31 cellular contexts compared by ENCODE assay signal in genomic region chr7:30349816-30350215, GRCh38.
DNase-seq lines count a peak whose midpoint lies in the region; ATAC-seq and TF ChIP-seq lines count a peak whose summit lies in the region.
"Had no signal": no experiment of that assay in that cellular context is flagged by ENCODE, and none has a peak within 500 bp of the region (broad histone marks: within the 10 kb centered on the region; RNA-seq: fewer than 3 reads in every experiment).

No MANE protein-coding gene starts in this region.

- H3K4me1 ChIP-seq in breast epithelium = peaks cover 0 to 8% of the 10 kb centered on the region in 2 donors
- peaks cover 37% of the 10 kb centered on the region for H3K4me1 ChIP-seq in PC-3 (ENCODE audit: insufficient read depth, low read length)
- H3K4me1 ChIP-seq: prostate gland had no signal

- H4K20me1 ChIP-seq in PC-3 (ENCODE audit: low read length) = no peaks in the 10 kb centered on the region

- peaks cover 37% of the 10 kb centered on the region for H3K4me1 Mint-ChIP-seq in MCF 10A (ENCODE audit: insufficient read depth, unreplicated experiment)
- peaks cover 19 to 54% of the 10 kb centered on the region in 2 donors for H3K4me1 Mint-ChIP-seq in effector memory CD8-positive, alpha-beta T cell (ENCODE audit: low read depth in 2 of 2)
- peaks cover 16% of the 10 kb centered on the region for H3K4me1 Mint-ChIP-seq in type B pancreatic cell (ENCODE audit: unreplicated experiment)

- H3K79me2 ChIP-seq in PC-3 (ENCODE audit: low read length) = peaks cover 62% of the 10 kb centered on the region

- H3K4me3 Mint-ChIP-seq in MCF 10A (ENCODE audit: unreplicated experiment) (no peak overlapping the region), type B pancreatic cell (no peak overlapping the region)
- H3K4me3 Mint-ChIP-seq in effector memory CD8-positive, alpha-beta T cell = no peak overlapping the region
- H3K4me3 Mint-ChIP-seq: activated naive CD8-positive, alpha-beta T cell; dendritic cell treated with granulocyte-macrophage colony-stimulating factor and Interleukin-4, amounts not matched to agents 40 ng/mL and 50 ng/mL, for 4 days; memory B cell had no signal

- H3K27ac Mint-ChIP-seq in MCF 10A (ENCODE audit: low read depth, unreplicated experiment) = peak overlapping the region; percentile 93
- H3K27ac Mint-ChIP-seq in effector memory CD8-positive, alpha-beta T cell = peak overlapping the region; percentile 93 to 95
- H3K27ac Mint-ChIP-seq in type B pancreatic cell = peak overlapping the region; percentile 86
- H3K27ac Mint-ChIP-seq: activated naive CD8-positive, alpha-beta T cell; activated T-helper 2 cell treated with anti-CD3 and anti-CD28 coated beads, Interferon-gamma antibody, Interleukin-2, Interleukin-4, amounts not matched to agents 10 μg/mL and 5 μg/mL and 100 μg/mL, durations not matched to agents 14 hours and 24 hours and 36 hours; dendritic cell treated with granulocyte-macrophage colony-stimulating factor and Interleukin-4, amounts not matched to agents 40 ng/mL and 50 ng/mL, for 4 days; memory B cell had no signal

- POLR2A ChIA-PET in MCF 10A (lab: Yijun Ruan, JAX) = interaction anchor here (0.7 to 4.9 kb wide), 16 partner anchors 10 to 324 kb away, joined by 3 to 89 read pairs (median 16); partner anchors contain the start of genes FKBP14, MTURN and ZNRF2
- POLR2A ChIA-PET in PC-3 (lab: Charles Lee; ENCODE audit: unreplicated experiment) = interaction anchor here (0.7 kb wide), 1 partner anchor 27 kb away, joined by 3 read pairs; no protein-coding TSS in a partner anchor

- BruUV-seq in MCF 10A (replicated peaks; lab: Mats Ljungman, UMichigan) (no TSS peak), PC-3 (replicated peaks; lab: Mats Ljungman, UMichigan) (no TSS peak)

- H3K9me3 Mint-ChIP-seq in MCF 10A (ENCODE audit: unreplicated experiment) = no peaks in the 10 kb centered on the region
- no peaks in the 10 kb centered on the region for H3K9me3 Mint-ChIP-seq in effector memory CD8-positive, alpha-beta T cell
- no peaks in the 10 kb centered on the region for H3K9me3 Mint-ChIP-seq in type B pancreatic cell
- H3K9me3 Mint-ChIP-seq: activated T-helper 2 cell treated with anti-CD3 and anti-CD28 coated beads, Interferon-gamma antibody, Interleukin-2, Interleukin-4, amounts not matched to agents 10 μg/mL and 5 μg/mL and 100 μg/mL, durations not matched to agents 14 hours and 24 hours and 36 hours; dendritic cell treated with granulocyte-macrophage colony-stimulating factor and Interleukin-4, amounts not matched to agents 40 ng/mL and 50 ng/mL, for 4 days; memory B cell had no signal

- peak overlapping the region in 1 of 2 donors; percentile 46 for H3K27ac ChIP-seq in breast epithelium
- no peak overlapping the region for H3K27ac ChIP-seq in PC-3 (ENCODE audit: low read length)
- H3K27ac ChIP-seq: cardiac muscle cell, gastroesophageal sphincter, prostate gland, sigmoid colon, SJCRH30 had no signal

- H2AFZ ChIP-seq in PC-3 (ENCODE audit: low read length) = no peak overlapping the region

- H3K4me2 ChIP-seq in PC-3 (ENCODE audit: low read length) = peak overlapping the region; percentile 88

- TF ChIP-seq CTCF in MCF 10A (IDR thresholded peaks at IDR 0.05; ENCODE audit: unreplicated experiment) (no peak), breast epithelium (IDR thresholded peaks at IDR 0.05) (no peak), PC-3 (conservative IDR thresholded peaks at IDR 0.05; ENCODE audit: low read depth, low read length) (no peak), type B pancreatic cell (conservative IDR thresholded peaks at IDR 0.05) (no peak)

- H3K27me3 Mint-ChIP-seq in MCF 10A (ENCODE audit: insufficient read depth, unreplicated experiment) = no peaks in the 10 kb centered on the region
- H3K27me3 Mint-ChIP-seq in effector memory CD8-positive, alpha-beta T cell = no peaks in the 10 kb centered on the region
- H3K27me3 Mint-ChIP-seq in type B pancreatic cell = no peaks in the 10 kb centered on the region
- H3K27me3 Mint-ChIP-seq: activated naive CD8-positive, alpha-beta T cell; dendritic cell treated with granulocyte-macrophage colony-stimulating factor and Interleukin-4, amounts not matched to agents 40 ng/mL and 50 ng/mL, for 4 days; memory B cell had no signal

- CTCF ChIA-PET in MCF 10A (lab: Yijun Ruan, JAX) (interaction anchor here (0.6 to 2.1 kb wide), 7 partner anchors 27 to 730 kb away, joined by 3 to 8 read pairs (median 4); no protein-coding TSS in a partner anchor), PC-3 (lab: Charles Lee) (interaction anchor here (1.0 kb wide), 1 partner anchor 226 kb away, joined by 3 read pairs; no protein-coding TSS in a partner anchor)

- H3K4me3 ChIP-seq in breast epithelium = no peak overlapping the region
- no peak overlapping the region for H3K4me3 ChIP-seq in PC-3 (ENCODE audit: low read length)
- H3K4me3 ChIP-seq: cardiac muscle cell, gastroesophageal sphincter, HAP-1, Peyer's patch, prostate gland, sigmoid colon, SJCRH30, stomach, tibial artery had no signal

- no peak overlapping the region for H3K9ac ChIP-seq in PC-3 (ENCODE audit: low read length)

- no peaks in the 10 kb centered on the region for H3K9me3 ChIP-seq in breast epithelium
- no peaks in the 10 kb centered on the region for H3K9me3 ChIP-seq in PC-3 (ENCODE audit: low read length)
- H3K9me3 ChIP-seq: gastroesophageal sphincter, HAP-1, neutrophil, Peyer's patch, prostate gland, sigmoid colon, SJCRH30, stomach, tibial artery had no signal

- intact Hi-C loops in MCF 10A (cut with micrococcal nuclease) = loop anchor here (2.0 to 5.0 kb wide), 2 partner anchors 57 to 65 kb away; partner anchors contain the start of gene ZNRF2
- intact Hi-C loops in breast epithelium (cut with DNase I; ENCODE audit: low total_unique reads) = no loop called here
- intact Hi-C loops in PC-3 (cut with micrococcal nuclease) = loop anchor here (2.0 kb wide), 2 partner anchors 19 to 31 kb away; no protein-coding TSS in a partner anchor

- no peak for DNase-seq in MCF 10A (ENCODE audit: unreplicated experiment)
- DNase-seq in breast epithelium (ENCODE audit: low spot score in 2 of 2) = no peak
- DNase-seq in PC-3 = no peak
- no peak for DNase-seq in effector memory CD8-positive, alpha-beta T cell
- DNase-seq in type B pancreatic cell (ENCODE audit: extremely low spot score, unreplicated experiment) = no peak
- DNase-seq in NCI-H2227 (lab: John Stamatoyannopoulos, UW; ENCODE audit: unreplicated experiment) = no peak
- DNase-seq: activated CD4-positive, alpha-beta T cell treated with anti-CD3 and anti-CD28 coated beads, Interleukin-2, amount 50 U/mL, for 4 hours; anterior cingulate cortex; GDM1; hippocampal formation; NCI-H1694 treated with DMSO at 0.1 percent for 48 hours; NCI-H2171 treated with DMSO at 0.1 percent for 48 hours; NCI-H524 treated with DMSO at 0.1 percent for 48 hours; NK-92 treated with Interleukin-12 subunit alpha and Interleukin-12 subunit beta, amount 100 ng/mL, for 24 hours; Peyer's patch; sigmoid colon; SJCRH30; stimulated activated CD4-positive, alpha-beta T cell treated with anti-CD3 and anti-CD28 coated beads, Interleukin-15, amount 100 ng/mL, for 24 hours; stomach; tibial artery had no signal

- H3K36me3 ChIP-seq in breast epithelium = no peaks in the 10 kb centered on the region
- H3K36me3 ChIP-seq in PC-3 (ENCODE audit: low read depth, low read length) = no peaks in the 10 kb centered on the region
- H3K36me3 ChIP-seq: cardiac muscle cell, gastroesophageal sphincter, HAP-1, neutrophil, Peyer's patch, prostate gland, sigmoid colon, SJCRH30, stomach, tibial artery had no signal

- H3K9me2 ChIP-seq in PC-3 (replicated peaks; ENCODE audit: low read length) = no peaks in the 10 kb centered on the region

- TF ChIP-seq POLR2A in breast epithelium (IDR thresholded peaks at IDR 0.05) = no peak

- H3F3A ChIP-seq in PC-3 (ENCODE audit: low read length, unreplicated experiment) = no peaks in the 10 kb centered on the region

- H3K36me3 Mint-ChIP-seq in MCF 10A (ENCODE audit: insufficient read depth, unreplicated experiment) (no peaks in the 10 kb centered on the region), type B pancreatic cell (no peaks in the 10 kb centered on the region)
- H3K36me3 Mint-ChIP-seq in effector memory CD8-positive, alpha-beta T cell (ENCODE audit: insufficient read depth) = peaks cover 22% of the 10 kb centered on the region
- H3K36me3 Mint-ChIP-seq: activated naive CD8-positive, alpha-beta T cell; memory B cell had no signal

- H3K27me3 ChIP-seq in breast epithelium = no peaks in the 10 kb centered on the region
- no peaks in the 10 kb centered on the region for H3K27me3 ChIP-seq in PC-3 (ENCODE audit: low read length)
- H3K27me3 ChIP-seq: cardiac muscle cell, gastroesophageal sphincter, neutrophil, Peyer's patch, sigmoid colon, SJCRH30, stomach, tibial artery had no signal

- no peak for ATAC-seq in PC-3
- no peak for ATAC-seq in effector memory CD8-positive, alpha-beta T cell (replicated peaks)
- no peak for ATAC-seq in HG03432 (IDR thresholded peaks at IDR 0.05; ENCODE audit: unreplicated experiment)
- no peak for ATAC-seq in HG02840 (IDR thresholded peaks at IDR 0.05; ENCODE audit: low FRiP score, unreplicated experiment)
- ATAC-seq: gastroesophageal sphincter had no signal
